ENCODE assay signal across 1 cellular context in the genomic region with DNA sequence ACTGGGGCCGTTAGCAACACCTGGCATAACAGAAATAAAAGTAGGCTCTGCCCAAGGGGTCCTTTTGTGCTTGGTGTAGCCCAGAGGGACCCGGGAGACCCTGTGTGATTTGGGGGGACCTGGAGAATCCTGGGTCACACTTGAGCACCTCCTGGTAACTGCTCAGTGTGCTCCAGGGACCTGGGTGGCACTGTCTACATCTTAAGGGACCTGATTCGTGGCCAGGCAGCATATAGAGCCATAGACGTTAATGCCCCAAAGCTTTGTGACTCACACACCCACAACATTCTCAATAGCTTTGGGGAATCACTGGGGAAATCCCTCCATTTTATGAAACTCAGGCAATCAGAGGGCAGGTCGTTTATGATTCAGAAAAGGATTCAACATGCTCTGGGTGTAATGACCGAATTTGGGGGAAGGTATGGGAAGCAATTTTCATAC.
TF ChIP-seq lines count a peak whose summit lies in the region.

No MANE protein-coding gene starts in this region.

TF ChIP-seq in HepG2, 621 proteins besides CTCF, POLR2A, EP300 and RAD21:
- TF ChIP-seq ZNF234 (CRISPR knock-in tag; conservative IDR thresholded peaks at IDR 0.05) (no peak), ZBTB40 (IDR thresholded peaks at IDR 0.05) (no peak), ZBTB40 (CRISPR knock-in tag; IDR thresholded peaks at IDR 0.05) (no peak), JUN (CRISPR knock-in tag; IDR thresholded peaks at IDR 0.05) (no peak), ZFP62 (CRISPR knock-in tag; IDR thresholded peaks at IDR 0.05) (no peak), ZNF24 (IDR thresholded peaks at IDR 0.05) (no peak), PHF21A (CRISPR knock-in tag; IDR thresholded peaks at IDR 0.05) (no peak), FOSL2 (CRISPR knock-in tag; IDR thresholded peaks at IDR 0.05) (no peak), PHF5A (CRISPR knock-in tag; IDR thresholded peaks at IDR 0.05; ENCODE audit: low read depth, unreplicated experiment) (no peak), SRY (CRISPR knock-in tag; IDR thresholded peaks at IDR 0.05) (no peak), SRSF1 (optimal IDR thresholded peaks at IDR 0.05; ENCODE audit: low read depth, low read length) (no peak), KLF6 (CRISPR knock-in tag; IDR thresholded peaks at IDR 0.05) (no peak), ZNF577 (CRISPR knock-in tag; IDR thresholded peaks at IDR 0.05; ENCODE audit: borderline replicate concordance, low read depth) (no peak), RBM39 (IDR thresholded peaks at IDR 0.05; ENCODE audit: low read depth, low read length, poor library complexity, severe bottlenecking) (no peak), SP1 (IDR thresholded peaks at IDR 0.05) (no peak), SP1 (CRISPR knock-in tag; IDR thresholded peaks at IDR 0.05) (no peak), PAX8 (CRISPR knock-in tag; IDR thresholded peaks at IDR 0.05; ENCODE audit: borderline replicate concordance) (no peak), ZNF317 (CRISPR knock-in tag; IDR thresholded peaks at IDR 0.05) (no peak), ZNF703 (CRISPR knock-in tag; IDR thresholded peaks at IDR 0.05; ENCODE audit: borderline replicate concordance) (no peak), ZNF318 (CRISPR knock-in tag; IDR thresholded peaks at IDR 0.05) (no peak), ZBTB39 (CRISPR knock-in tag; IDR thresholded peaks at IDR 0.05) (no peak)
- TF ChIP-seq, protein P1, sequence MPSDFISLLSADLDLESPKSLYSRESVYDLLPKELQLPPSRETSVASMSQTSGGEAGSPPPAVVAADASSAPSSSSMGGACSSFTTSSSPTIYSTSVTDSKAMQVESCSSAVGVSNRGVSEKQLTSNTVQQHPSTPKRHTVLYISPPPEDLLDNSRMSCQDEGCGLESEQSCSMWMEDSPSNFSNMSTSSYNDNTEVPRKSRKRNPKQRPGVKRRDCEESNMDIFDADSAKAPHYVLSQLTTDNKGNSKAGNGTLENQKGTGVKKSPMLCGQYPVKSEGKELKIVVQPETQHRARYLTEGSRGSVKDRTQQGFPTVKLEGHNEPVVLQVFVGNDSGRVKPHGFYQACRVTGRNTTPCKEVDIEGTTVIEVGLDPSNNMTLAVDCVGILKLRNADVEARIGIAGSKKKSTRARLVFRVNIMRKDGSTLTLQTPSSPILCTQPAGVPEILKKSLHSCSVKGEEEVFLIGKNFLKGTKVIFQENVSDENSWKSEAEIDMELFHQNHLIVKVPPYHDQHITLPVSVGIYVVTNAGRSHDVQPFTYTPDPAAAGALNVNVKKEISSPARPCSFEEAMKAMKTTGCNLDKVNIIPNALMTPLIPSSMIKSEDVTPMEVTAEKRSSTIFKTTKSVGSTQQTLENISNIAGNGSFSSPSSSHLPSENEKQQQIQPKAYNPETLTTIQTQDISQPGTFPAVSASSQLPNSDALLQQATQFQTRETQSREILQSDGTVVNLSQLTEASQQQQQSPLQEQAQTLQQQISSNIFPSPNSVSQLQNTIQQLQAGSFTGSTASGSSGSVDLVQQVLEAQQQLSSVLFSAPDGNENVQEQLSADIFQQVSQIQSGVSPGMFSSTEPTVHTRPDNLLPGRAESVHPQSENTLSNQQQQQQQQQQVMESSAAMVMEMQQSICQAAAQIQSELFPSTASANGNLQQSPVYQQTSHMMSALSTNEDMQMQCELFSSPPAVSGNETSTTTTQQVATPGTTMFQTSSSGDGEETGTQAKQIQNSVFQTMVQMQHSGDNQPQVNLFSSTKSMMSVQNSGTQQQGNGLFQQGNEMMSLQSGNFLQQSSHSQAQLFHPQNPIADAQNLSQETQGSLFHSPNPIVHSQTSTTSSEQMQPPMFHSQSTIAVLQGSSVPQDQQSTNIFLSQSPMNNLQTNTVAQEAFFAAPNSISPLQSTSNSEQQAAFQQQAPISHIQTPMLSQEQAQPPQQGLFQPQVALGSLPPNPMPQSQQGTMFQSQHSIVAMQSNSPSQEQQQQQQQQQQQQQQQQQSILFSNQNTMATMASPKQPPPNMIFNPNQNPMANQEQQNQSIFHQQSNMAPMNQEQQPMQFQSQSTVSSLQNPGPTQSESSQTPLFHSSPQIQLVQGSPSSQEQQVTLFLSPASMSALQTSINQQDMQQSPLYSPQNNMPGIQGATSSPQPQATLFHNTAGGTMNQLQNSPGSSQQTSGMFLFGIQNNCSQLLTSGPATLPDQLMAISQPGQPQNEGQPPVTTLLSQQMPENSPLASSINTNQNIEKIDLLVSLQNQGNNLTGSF (CRISPR knock-in tag; IDR thresholded peaks at IDR 0.05) = no peak
